8 cellular contexts compared by ENCODE assay signal in genomic region chr19:5968431-5969373, GRCh38. TPM values are rescaled to one million over a fixed set of nuclear protein-coding genes. Genes with fewer than 3 reads are reported as not detected.
A peak's percentile ranks its signal among the peaks of the same experiment; 100 is the strongest.
DNase-seq lines count a peak whose midpoint lies in the region; ATAC-seq and TF ChIP-seq lines count a peak whose summit lies in the region.

No MANE protein-coding gene starts in this region.

- H3K36me3 Mint-ChIP-seq in endodermal cell (ENCODE audit: low read depth), result peaks cover 9% of the 10 kb centered on the region

- intact Hi-C loops in lower leg skin (cut with DNase I; ENCODE audit: low total_unique reads), result no loop called here

- no peak for ATAC-seq in GM18520 (IDR thresholded peaks at IDR 0.05; ENCODE audit: unreplicated experiment)
- no peak for ATAC-seq in GM18867 (IDR thresholded peaks at IDR 0.05; ENCODE audit: unreplicated experiment)

- H4K20me1 ChIP-seq in OCI-LY1 (ENCODE audit: insufficient read depth, low read length), result no peaks in the 10 kb centered on the region

- TF ChIP-seq POLR2A in lower leg skin (IDR thresholded peaks at IDR 0.05), result no peak

- peak overlapping the region; percentile 13 for H3K4me3 Mint-ChIP-seq in endodermal cell

- H3K79me2 ChIP-seq in OCI-LY1 (ENCODE audit: insufficient read depth, low read length), result peaks cover 87% of the 10 kb centered on the region

- H3K36me3 ChIP-seq in OCI-LY1 (ENCODE audit: insufficient read depth, low read length) (peaks cover 48% of the 10 kb centered on the region; the same call in 1 of the 2 replicates), endodermal cell (ENCODE audit: control insufficient read depth, insufficient read depth, low read length) (peaks cover 33% of the 10 kb centered on the region), neutrophil (peaks cover 38% of the 10 kb centered on the region)

- no peaks in the 10 kb centered on the region for H3K27me3 Mint-ChIP-seq in endodermal cell (ENCODE audit: insufficient read depth)

- TF ChIP-seq CTCF in OCI-LY1 (IDR thresholded peaks at IDR 0.05; ENCODE audit: low read length) (no peak), endodermal cell (conservative IDR thresholded peaks at IDR 0.05) (no peak), neutrophil (IDR thresholded peaks at IDR 0.05) (no peak), lower leg skin (IDR thresholded peaks at IDR 0.05) (no peak)

- peaks cover 31% of the 10 kb centered on the region for H3K4me1 ChIP-seq in OCI-LY1 (ENCODE audit: insufficient read depth, low read length, severe bottlenecking)
- peaks cover 25% of the 10 kb centered on the region for H3K4me1 ChIP-seq in endodermal cell (ENCODE audit: control insufficient read depth, insufficient read depth, low read length)
- peaks cover 11 to 14% of the 10 kb centered on the region in 2 experiments for H3K4me1 ChIP-seq in neutrophil (ENCODE audit: control insufficient read depth in 1 of 2, insufficient read depth in 1 of 2, low read depth in 1 of 2, low read length in 1 of 2)

- H3K9me3 Mint-ChIP-seq in endodermal cell, result no peaks in the 10 kb centered on the region

- H3K9ac ChIP-seq in OCI-LY1 (ENCODE audit: low read length) (peak overlapping the region; percentile 43; the same call in 1 of the 2 replicates), endodermal cell (ENCODE audit: extremely low read depth, low read length, poor library complexity, severe bottlenecking) (peak overlapping the region; percentile 1)

- H3K27me3 ChIP-seq in OCI-LY1 (ENCODE audit: insufficient read depth, low read length) (no peaks in the 10 kb centered on the region), endodermal cell (ENCODE audit: control insufficient read depth, insufficient read depth, low read length, poor library complexity, severe bottlenecking) (no peaks in the 10 kb centered on the region), neutrophil (no peaks in the 10 kb centered on the region)

- peak overlapping the region; percentile 63 for H3K4me2 ChIP-seq in OCI-LY1 (ENCODE audit: low read length)

- H3K27ac Mint-ChIP-seq in endodermal cell, result peak overlapping the region; percentile 95

- H3K4me1 Mint-ChIP-seq in endodermal cell, result peaks cover 34% of the 10 kb centered on the region

- no peak overlapping the region for H2AFZ ChIP-seq in OCI-LY1 (ENCODE audit: low read length)

- WGBS in endodermal cell (ENCODE audit: insufficient coverage in 1 of 2, insufficient read length in 1 of 2), 2 experiments, result 81 to 83% methylated on average over 15 to 18 of the region's 18 CpGs
- 35 to 36% methylated on average over 18 of the region's 18 CpGs for WGBS in lower leg skin, 2 donors

- no peaks in the 10 kb centered on the region for H3K9me3 ChIP-seq in OCI-LY1 (ENCODE audit: low read length)
- no peaks in the 10 kb centered on the region for H3K9me3 ChIP-seq in endodermal cell (ENCODE audit: control insufficient read depth, low read length)
- no peaks in the 10 kb centered on the region for H3K9me3 ChIP-seq in neutrophil

- no peaks in the 10 kb centered on the region for H3F3A ChIP-seq in OCI-LY1 (ENCODE audit: insufficient read depth, low read length)

- H3K27ac ChIP-seq in OCI-LY1 (ENCODE audit: low read depth, low read length, poor library complexity, severe bottlenecking) (peak overlapping the region; percentile 76), endodermal cell (ENCODE audit: low read depth, low read length) (peak overlapping the region; percentile 3), neutrophil (peak overlapping the region; percentile 56)

- H3K4me3 ChIP-seq in OCI-LY1 (ENCODE audit: low read depth, low read length, poor library complexity, severe bottlenecking) (peak overlapping the region; percentile 33), endodermal cell (ENCODE audit: low read length) (no peak overlapping the region), neutrophil (ENCODE audit: low read depth in 1 of 2, low read length in 1 of 2) (no peak overlapping the region), lower leg skin (ENCODE audit: low read depth, poor library complexity, severe bottlenecking) (no peak overlapping the region)

- DNase-seq in DMS153 (lab: John Stamatoyannopoulos, UW), result peak; percentile 36
- peak; percentile 65 for DNase-seq in endodermal cell
- DNase-seq in NAMALWA (ENCODE audit: low spot score), result no peak
- DNase-seq in lower leg skin (ENCODE audit: low spot score in 2 of 2), result no peak

- no peaks in the 10 kb centered on the region for H3K9me2 ChIP-seq in OCI-LY1 (ENCODE audit: low read depth, low read length)

RNA-seq across cellular contexts. Expression of gene RANBP3, which starts 9.2 kb away (rescaled TPM):
- total RNA-seq in endodermal cell (10 to 100 TPM; 77.4 to 81.4 TPM), lower leg skin (100 to 1,000 TPM in 1 of 4 donors, 10 to 100 TPM in 3; 57.2 to 116 (median 72.0) TPM)
- polyA plus RNA-seq in endodermal cell (2013, experiment 1 of 2), result 72.9 TPM
- 60.6 TPM for polyA plus RNA-seq in endodermal cell (2013, experiment 2 of 2)

RNA-seq across cellular contexts. Expression of gene CAPS, which starts 54.6 kb away (rescaled TPM):
- total RNA-seq in endodermal cell (1 to 10 TPM; 6.6 to 6.7 TPM), lower leg skin (10 to 100 TPM in 3 of 4 donors, 1 to 10 TPM in 1; 3.5 to 14.5 (median 11.5) TPM)
- polyA plus RNA-seq in endodermal cell (2013, experiment 1 of 2), result 3.8 TPM
- polyA plus RNA-seq in endodermal cell (2013, experiment 2 of 2), result 3.8 TPM

Comparison
In these comparisons a context has a peak if more than half of its experiments do, and no peak if none do; other contexts are left out.
1. DNase-seq: peak in DMS153 (single experiment) and endodermal cell (single experiment); none in NAMALWA (single experiment) and lower leg skin (0 of 2).
2. H3K27ac ChIP-seq: peak in every context shown above with its lines; median percentile 76 in OCI-LY1; 56 in neutrophil; 3 in endodermal cell.